In genomic region chr6:167665698-167666380, GRCh38 we compare ENCODE assay signal across 19 cellular contexts.
DNase-seq lines count a peak whose midpoint lies in the region; ATAC-seq, FAIRE-seq and TF ChIP-seq lines count a peak whose summit lies in the region.
"Had no signal": no experiment of that assay in that cellular context is flagged by ENCODE, and none has a peak within 500 bp of the region (broad histone marks: within the 10 kb centered on the region; RNA-seq: fewer than 3 reads in every experiment).

No MANE protein-coding gene starts in this region.

- CTCF ChIA-PET in HEK293 (lab: Yijun Ruan, JAX) = no interaction called here
- CTCF ChIA-PET in H1 (lab: Charles Lee; ENCODE audit: partially characterized antibody) = interaction anchor here (0.7 to 1.9 kb wide), 5 partner anchors 8 to 130 kb away, joined by 3 to 5 read pairs (median 3); no protein-coding TSS in a partner anchor
- CTCF ChIA-PET in activated CD4-positive, alpha-beta T cell treated with anti-CD3 and anti-CD28 coated beads, Interleukin-2, amount 10 ng/mL, durations not matched to agents 7 days and 5 days (lab: Charles Lee) = no interaction called here

- 0 out of 2 replicates have a peak overlapping the region, but pooled peaks have one; percentile 82 for H2AK5ac ChIP-seq in H1 (ENCODE audit: low read depth, low read length)

- H3F3A ChIP-seq in neural progenitor cell (ENCODE audit: low read depth) = no peaks in the 10 kb centered on the region

- H3K9me3 Mint-ChIP-seq in neural progenitor cell = no peaks in the 10 kb centered on the region
- peaks cover 3% of the 10 kb centered on the region for H3K9me3 Mint-ChIP-seq in activated CD4-positive, alpha-beta T cell treated with anti-CD3 and anti-CD28 coated beads, Interleukin-2, amount 10 ng/mL, durations not matched to agents 7 days and 5 days
- no peaks in the 10 kb centered on the region for H3K9me3 Mint-ChIP-seq in activated naive CD4-positive, alpha-beta T cell treated with anti-CD3 and anti-CD28 coated beads, Interleukin-2, amount 50 U/mL, for 72 hours

- H2BK120ac ChIP-seq in H1 (replicated peaks; ENCODE audit: low read depth, low read length) = no peak overlapping the region

- H2BK5ac ChIP-seq in H1 (ENCODE audit: low read depth, low read length) = no peak overlapping the region

- peaks cover 27% of the 10 kb centered on the region for H3K4me1 ChIP-seq in BLaER1
- no peaks in the 10 kb centered on the region for H3K4me1 ChIP-seq in HEK293 (ENCODE audit: control insufficient read depth, insufficient read depth, low read length)
- H3K4me1 ChIP-seq in H1 (replicated peaks in 1 of 4; ENCODE audit: control insufficient read depth in 3 of 4, insufficient read depth in 4 of 4, low read length in 3 of 4) = peaks cover 0 to 2% (median 0%) of the 10 kb centered on the region in 4 experiments; a peak in 1 of 7 replicates
- H3K4me1 ChIP-seq in neural progenitor cell = peaks cover 19% of the 10 kb centered on the region
- H3K4me1 ChIP-seq: BE2C had no signal

- no peaks in the 10 kb centered on the region for H3K36me3 Mint-ChIP-seq in neural progenitor cell
- H3K36me3 Mint-ChIP-seq in activated CD4-positive, alpha-beta T cell treated with anti-CD3 and anti-CD28 coated beads, Interleukin-2, amount 10 ng/mL, durations not matched to agents 7 days and 5 days (ENCODE audit: low read depth) = no peaks in the 10 kb centered on the region
- no peaks in the 10 kb centered on the region for H3K36me3 Mint-ChIP-seq in activated naive CD4-positive, alpha-beta T cell treated with anti-CD3 and anti-CD28 coated beads, Interleukin-2, amount 50 U/mL, for 72 hours
- H3K36me3 Mint-ChIP-seq: CD4-positive, alpha-beta memory T cell had no signal

- H4K91ac ChIP-seq in H1 (replicated peaks; ENCODE audit: insufficient read length, low read length) = no peak overlapping the region

- H3K27ac ChIP-seq in BLaER1 (no peak overlapping the region), HEK293 (ENCODE audit: extremely low read depth, low read depth, low read length) (no peak overlapping the region), H1 (ENCODE audit: low read depth, low read length) (no peak overlapping the region), neural progenitor cell (no peak overlapping the region)

- peaks cover 25% of the 10 kb centered on the region for H3K27me3 Mint-ChIP-seq in neural progenitor cell (ENCODE audit: insufficient read depth, low read depth)
- H3K27me3 Mint-ChIP-seq in activated CD4-positive, alpha-beta T cell treated with anti-CD3 and anti-CD28 coated beads, Interleukin-2, amount 10 ng/mL, durations not matched to agents 7 days and 5 days = no peaks in the 10 kb centered on the region

- H2AFZ ChIP-seq in H1 (ENCODE audit: low read length) = no peak overlapping the region
- H2AFZ ChIP-seq in neural progenitor cell (replicated peaks) = no peak overlapping the region

- H3K14ac ChIP-seq in H1 (ENCODE audit: insufficient read length) = no peak overlapping the region

- 0 out of 2 replicates have a peak overlapping the region, but pooled peaks have one; percentile 65 for H2BK15ac ChIP-seq in H1 (ENCODE audit: low read length)

- H3K9me3 ChIP-seq in BLaER1 = no peaks in the 10 kb centered on the region
- H3K9me3 ChIP-seq in HEK293 (ENCODE audit: control insufficient read depth, insufficient read depth, low read depth, low read length) = no peaks in the 10 kb centered on the region
- H3K9me3 ChIP-seq in H1 (ENCODE audit: insufficient read depth in 2 of 2, low read depth in 1 of 2, low read length in 1 of 2) = no peaks in the 10 kb centered on the region
- H3K9me3 ChIP-seq in neural progenitor cell (ENCODE audit: low read depth) = no peaks in the 10 kb centered on the region
- H3K9me3 ChIP-seq: BE2C had no signal

- no peak overlapping the region; the same call in 1 of the 2 replicates for H4K8ac ChIP-seq in H1 (ENCODE audit: extremely low read depth, insufficient read depth, low read length)

- FAIRE-seq in H1 (lab: Jason Lieb, UNC) = no peak
- FAIRE-seq: A204.1, GM19239 had no signal

- H3K56ac ChIP-seq in H1 (replicated peaks; ENCODE audit: insufficient read length, low read depth, low read length) = no peak overlapping the region

- H3K4me1 Mint-ChIP-seq in neural progenitor cell = peaks cover 79% of the 10 kb centered on the region
- no peaks in the 10 kb centered on the region for H3K4me1 Mint-ChIP-seq in activated CD4-positive, alpha-beta T cell treated with anti-CD3 and anti-CD28 coated beads, Interleukin-2, amount 10 ng/mL, durations not matched to agents 7 days and 5 days
- H3K4me1 Mint-ChIP-seq: CD4-positive, alpha-beta memory T cell had no signal

- H3K4me3 ChIP-seq in BLaER1 = no peak overlapping the region
- no peak overlapping the region for H3K4me3 ChIP-seq in HEK293 (ENCODE audit: low read depth, low read length)
- H3K4me3 ChIP-seq in H1 (ENCODE audit: extremely low read depth in 1 of 4, insufficient read depth in 2 of 4, low read depth in 3 of 4, low read length in 4 of 4) = no peak overlapping the region
- H3K4me3 ChIP-seq in neural progenitor cell = no peak overlapping the region

- H3K9ac ChIP-seq in BLaER1 (no peak overlapping the region), H1 (replicated peaks in 1 of 4; ENCODE audit: extremely low read depth in 1 of 4, low read depth in 3 of 4, low read length in 3 of 4) (no peak overlapping the region), neural progenitor cell (no peak overlapping the region)

- ATAC-seq in activated naive CD4-positive, alpha-beta T cell treated with anti-CD3 and anti-CD28 coated beads, Interleukin-2, amount 50 U/mL, for 72 hours = no peak
- ATAC-seq in GM21423 (IDR thresholded peaks at IDR 0.05; ENCODE audit: unreplicated experiment) = no peak

- H2BK20ac ChIP-seq in H1 (ENCODE audit: low read length) = no peak overlapping the region

- no peaks in the 10 kb centered on the region for H3K79me2 ChIP-seq in H1 (ENCODE audit: control insufficient read depth in 1 of 2, insufficient read depth in 2 of 2, low read length in 2 of 2)
- H3K79me2 ChIP-seq in neural progenitor cell (ENCODE audit: low read depth) = no peaks in the 10 kb centered on the region

- DNase-seq in H1 (ENCODE audit: low read depth in 1 of 2, low spot score in 2 of 2) (no peak), neural progenitor cell (ENCODE audit: low spot score) (no peak), occipital lobe (lab: John Stamatoyannopoulos, UW) (no peak)
- DNase-seq in activated CD4-positive, alpha-beta T cell treated with anti-CD3 and anti-CD28 coated beads, Interleukin-2, amount 10 ng/mL, durations not matched to agents 7 days and 5 days = no peak
- DNase-seq in activated naive CD4-positive, alpha-beta T cell treated with anti-CD3 and anti-CD28 coated beads, Interleukin-2, amount 50 U/mL, for 72 hours (ENCODE audit: low spot score in 2 of 2) = no peak
- DNase-seq: BE2C; CD4-positive, alpha-beta memory T cell; DMS153; GF-D8; NCI-H1417 treated with DMSO at 0.1 percent for 48 hours; NCI-H187 treated with DMSO at 0.1 percent for 48 hours; NCI-H226; NCI-H524; SHP77 had no signal

- POLR2A ChIA-PET in HEK293 (lab: Yijun Ruan, JAX) (no interaction called here), H1 (lab: Charles Lee; ENCODE audit: partially characterized antibody) (no interaction called here)
- POLR2A ChIA-PET in activated CD4-positive, alpha-beta T cell treated with anti-CD3 and anti-CD28 coated beads, Interleukin-2, amount 10 ng/mL, durations not matched to agents 7 days and 5 days (lab: Charles Lee) = no interaction called here

- H3K4ac ChIP-seq in H1 (replicated peaks; ENCODE audit: insufficient read length, low read depth, low read length) = no peak overlapping the region

- no peaks in the 10 kb centered on the region for H3K79me1 ChIP-seq in H1 (ENCODE audit: low read depth, low read length)

- TF ChIP-seq EP300 in H1 (IDR thresholded peaks at IDR 0.05; ENCODE audit: borderline replicate concordance in 1 of 2, low read depth in 2 of 2, low read length in 2 of 2) = no peak

- no peak for TF ChIP-seq POLR2A in H1 (IDR thresholded peaks at IDR 0.05; ENCODE audit: control extremely low read depth in 1 of 2, low read depth in 2 of 2, low read length in 2 of 2)

- 86% methylated on average over 23 of the region's 23 CpGs; no CpG with 5 or more reads in 1 of the 2 experiments for WGBS in H1 (ENCODE audit: extremely low coverage in 1 of 2, insufficient coverage in 1 of 2, insufficient read length in 1 of 2, insufficient replicate concordance in 2 of 2, low coverage in 1 of 2, low lambda C conversion rate in 2 of 2, missing lambda C conversion rate in 1 of 2), 2 experiments

- H2BK12ac ChIP-seq in H1 (ENCODE audit: low read depth, low read length) = no peak overlapping the region

- peak overlapping the region; percentile 62 for H3K4me2 ChIP-seq in BLaER1
- H3K4me2 ChIP-seq in H1 (ENCODE audit: insufficient read depth in 1 of 2, low read depth in 2 of 2, low read length in 2 of 2) = no peak overlapping the region
- H3K4me2 ChIP-seq in neural progenitor cell = no peak overlapping the region

- no peak for TF ChIP-seq RAD21 in H1 (IDR thresholded peaks at IDR 0.05 in 1 of 2, conservative IDR thresholded peaks at IDR 0.05 in 1 of 2; ENCODE audit: low read depth in 2 of 2, low read length in 2 of 2)

- H3K27ac Mint-ChIP-seq in neural progenitor cell = peak overlapping the region; percentile 72
- H3K27ac Mint-ChIP-seq in activated CD4-positive, alpha-beta T cell treated with anti-CD3 and anti-CD28 coated beads, Interleukin-2, amount 10 ng/mL, durations not matched to agents 7 days and 5 days = no peak overlapping the region
- no peak overlapping the region for H3K27ac Mint-ChIP-seq in activated naive CD4-positive, alpha-beta T cell treated with anti-CD3 and anti-CD28 coated beads, Interleukin-2, amount 50 U/mL, for 72 hours
- H3K27ac Mint-ChIP-seq: CD4-positive, alpha-beta memory T cell had no signal

- no peak overlapping the region for H4K5ac ChIP-seq in H1 (ENCODE audit: insufficient read length, low read depth, low read length)

- no peaks in the 10 kb centered on the region for H4K20me1 ChIP-seq in BLaER1
- no peaks in the 10 kb centered on the region for H4K20me1 ChIP-seq in H1 (replicated peaks in 1 of 2; ENCODE audit: control insufficient read depth in 1 of 2, insufficient read depth in 2 of 2, low read length in 2 of 2)
- no peaks in the 10 kb centered on the region for H4K20me1 ChIP-seq in neural progenitor cell (ENCODE audit: low read depth)

- H3K23me2 ChIP-seq in H1 (ENCODE audit: low read depth, low read length) = no peaks in the 10 kb centered on the region

- TF ChIP-seq CTCF in HEK293 (tag by site-specific recombination; IDR thresholded peaks at IDR 0.05) (no peak), H1 (IDR thresholded peaks at IDR 0.05; ENCODE audit: control extremely low read depth in 1 of 3, insufficient read depth in 1 of 3, low read depth in 1 of 3, low read length in 3 of 3) (no peak), neural progenitor cell (IDR thresholded peaks at IDR 0.05) (no peak)

- no peaks in the 10 kb centered on the region for H3K27me3 ChIP-seq in BLaER1
- H3K27me3 ChIP-seq in H1 (replicated peaks in 1 of 4; ENCODE audit: control insufficient read depth in 3 of 4, extremely low read depth in 1 of 4, insufficient read depth in 3 of 4, low read length in 3 of 4) = no peaks in the 10 kb centered on the region
- H3K27me3 ChIP-seq in neural progenitor cell = no peaks in the 10 kb centered on the region
- H3K27me3 ChIP-seq: BE2C had no signal

- no peak overlapping the region for H3K23ac ChIP-seq in H1 (ENCODE audit: insufficient read length)

- peak overlapping the region; percentile 3; the same call in 1 of the 2 replicates for H3K18ac ChIP-seq in H1 (ENCODE audit: extremely low read depth, low read length)

- peak overlapping the region; percentile 16 for H3K4me3 Mint-ChIP-seq in neural progenitor cell
- H3K4me3 Mint-ChIP-seq in activated CD4-positive, alpha-beta T cell treated with anti-CD3 and anti-CD28 coated beads, Interleukin-2, amount 10 ng/mL, durations not matched to agents 7 days and 5 days = no peak overlapping the region
- H3K4me3 Mint-ChIP-seq: CD4-positive, alpha-beta memory T cell had no signal

- H3K36me3 ChIP-seq in BLaER1 = no peaks in the 10 kb centered on the region
- no peaks in the 10 kb centered on the region for H3K36me3 ChIP-seq in HEK293 (ENCODE audit: control insufficient read depth in 2 of 2, insufficient read depth in 1 of 2, low read length in 2 of 2)
- no peaks in the 10 kb centered on the region for H3K36me3 ChIP-seq in H1 (ENCODE audit: control insufficient read depth in 2 of 4, insufficient read depth in 4 of 4, low read length in 3 of 4)
- no peaks in the 10 kb centered on the region for H3K36me3 ChIP-seq in neural progenitor cell
- H3K36me3 ChIP-seq: BE2C had no signal
